Comparison of ENCODE assay signal across 22 cellular contexts in the genomic region with DNA sequence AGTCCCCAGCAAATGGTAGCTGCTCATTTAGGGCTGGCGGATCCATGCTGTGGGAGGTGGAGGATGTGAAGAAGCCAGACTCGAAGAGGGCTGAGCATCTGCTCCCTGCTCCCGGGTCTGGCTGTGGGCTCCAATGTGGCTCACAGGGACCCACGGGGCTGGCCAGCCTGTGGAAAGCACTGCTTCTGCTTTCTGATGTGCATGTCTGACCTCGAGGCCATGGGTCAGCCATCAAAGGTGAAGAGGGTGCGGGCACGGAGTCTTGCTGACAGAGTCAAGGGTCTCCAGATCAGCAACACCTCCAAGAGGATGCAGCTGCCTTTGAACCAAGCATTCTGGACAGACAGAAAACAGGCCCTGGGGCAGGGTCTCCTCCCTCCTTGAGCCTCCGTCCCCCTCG.
DNase-seq lines count a peak whose midpoint lies in the region; ATAC-seq, FAIRE-seq and TF ChIP-seq lines count a peak whose summit lies in the region.
"Had no signal": no experiment of that assay in that cellular context is flagged by ENCODE, and none has a peak within 500 bp of the region (broad histone marks: within the 10 kb centered on the region; RNA-seq: fewer than 3 reads in every experiment).

No MANE protein-coding gene starts in this region.

- no peaks in the 10 kb centered on the region for H3K36me3 ChIP-seq in left ventricle myocardium inferior
- no peaks in the 10 kb centered on the region for H3K36me3 ChIP-seq in bronchial epithelial cell (ENCODE audit: control insufficient read depth, insufficient read depth, low read length)
- no peaks in the 10 kb centered on the region for H3K36me3 ChIP-seq in kidney (ENCODE audit: control insufficient read depth in 1 of 2, insufficient read depth in 2 of 2, low read length in 2 of 2)
- no peaks in the 10 kb centered on the region for H3K36me3 ChIP-seq in subcutaneous abdominal adipose tissue (ENCODE audit: control insufficient read depth in 5 of 5, insufficient read depth in 5 of 5, low read length in 5 of 5)
- H3K36me3 ChIP-seq: BLaER1 treated with 17β-estradiol and CSF1 and Interleukin-3, amounts not matched to agents 10 nM and 100 nM had no signal

- DNase-seq in Right ventricle myocardium inferior (ENCODE audit: missing footprints), result peak; percentile 9
- no peak for DNase-seq in left ventricle myocardium inferior
- DNase-seq in bronchial epithelial cell (ENCODE audit: low read depth), result no peak
- peak; percentile 55 for DNase-seq in kidney
- no peak for DNase-seq in activated CD4-positive, alpha-beta T cell treated with anti-CD3 and anti-CD28 coated beads, Interleukin-2, amount 50 U/mL, for 4 hours
- DNase-seq: AML-193; Caco-2; Calu3; CD4-positive, alpha-beta T cell; CD8-positive, alpha-beta T cell; DMS79 treated with DMSO at 0.1 percent for 48 hours; GF-D8 had no signal

- H3K9ac ChIP-seq in kidney (ENCODE audit: low read length in 2 of 2) (no peak overlapping the region), subcutaneous abdominal adipose tissue (ENCODE audit: low read length in 5 of 5) (no peak overlapping the region)
- H3K9ac ChIP-seq: BLaER1 treated with 17β-estradiol and CSF1 and Interleukin-3, amounts not matched to agents 10 nM and 100 nM had no signal

- peak; percentile 62 for FAIRE-seq in bronchial epithelial cell (lab: Jason Lieb, UNC)
- no peak for FAIRE-seq in kidney (lab: Jason Lieb, UNC)
- FAIRE-seq: A549, D721Med, G401.6, GM12891, GM19239 had no signal

- TF ChIP-seq CTCF in left ventricle myocardium inferior (IDR thresholded peaks at IDR 0.05; ENCODE audit: borderline replicate concordance), result no peak
- no peak for TF ChIP-seq CTCF in bronchial epithelial cell (IDR thresholded peaks at IDR 0.05; ENCODE audit: insufficient read depth, low read length, severe bottlenecking)
- no peak for TF ChIP-seq CTCF in kidney (IDR thresholded peaks at IDR 0.05; ENCODE audit: borderline replicate concordance, extremely low read depth, insufficient read depth)

- H3K9me3 ChIP-seq in left ventricle myocardium inferior (replicated peaks) (no peaks in the 10 kb centered on the region), kidney (ENCODE audit: control insufficient read depth in 1 of 2, low read length in 2 of 2) (no peaks in the 10 kb centered on the region), subcutaneous abdominal adipose tissue (ENCODE audit: control insufficient read depth in 5 of 5, low read length in 5 of 5) (no peaks in the 10 kb centered on the region)
- H3K9me3 ChIP-seq: A549, Caco-2 had no signal

- H3K27ac ChIP-seq in left ventricle myocardium inferior (replicated peaks), result no peak overlapping the region
- H3K27ac ChIP-seq in kidney (ENCODE audit: low read depth in 2 of 2, low read length in 2 of 2), result no peak overlapping the region
- H3K27ac ChIP-seq in subcutaneous abdominal adipose tissue (ENCODE audit: low read depth, low read length), result peak overlapping the region; percentile 43
- H3K27ac ChIP-seq: 22Rv1; A549; BLaER1 treated with 17β-estradiol and CSF1 and Interleukin-3, amounts not matched to agents 10 nM and 100 nM; C4-2B had no signal

- ATAC-seq in Right ventricle myocardium inferior, result no peak
- no peak for ATAC-seq in HG03520 (IDR thresholded peaks at IDR 0.05; ENCODE audit: unreplicated experiment)
- ATAC-seq: A549; CD8-positive, alpha-beta T cell had no signal

- H3K4me3 ChIP-seq in left ventricle myocardium inferior (no peak overlapping the region), bronchial epithelial cell (ENCODE audit: low read depth, low read length) (no peak overlapping the region), kidney (ENCODE audit: low read length in 2 of 2) (no peak overlapping the region), subcutaneous abdominal adipose tissue (ENCODE audit: low read depth in 1 of 5, low read length in 5 of 5) (no peak overlapping the region)
- H3K4me3 ChIP-seq: A549; BLaER1 treated with 17β-estradiol and CSF1 and Interleukin-3, amounts not matched to agents 10 nM and 100 nM had no signal

- H3K27me3 ChIP-seq in left ventricle myocardium inferior (ENCODE audit: low read depth) (peaks cover 40% of the 10 kb centered on the region), bronchial epithelial cell (ENCODE audit: control insufficient read depth, insufficient read depth, low read length) (peaks cover 7% of the 10 kb centered on the region), subcutaneous abdominal adipose tissue (ENCODE audit: control insufficient read depth in 5 of 5, insufficient read depth in 4 of 5, low read length in 5 of 5) (no peaks in the 10 kb centered on the region)
- H3K27me3 ChIP-seq: BLaER1 treated with 17β-estradiol and CSF1 and Interleukin-3, amounts not matched to agents 10 nM and 100 nM had no signal

- intact Hi-C loops in Right ventricle myocardium inferior (cut with DNase I), result no loop called here
- intact Hi-C loops in left ventricle myocardium inferior (cut with micrococcal nuclease), result no loop called here
- intact Hi-C loops in kidney (cut with DNase I), result no loop called here

- H3K4me1 ChIP-seq in left ventricle myocardium inferior, result peaks cover 47% of the 10 kb centered on the region
- peaks cover 6 to 13% of the 10 kb centered on the region in 2 donors for H3K4me1 ChIP-seq in kidney (ENCODE audit: control insufficient read depth in 1 of 2, insufficient read depth in 1 of 2, low read depth in 1 of 2, low read length in 2 of 2)
- H3K4me1 ChIP-seq in subcutaneous abdominal adipose tissue (ENCODE audit: control insufficient read depth in 5 of 5, insufficient read depth in 5 of 5, low read length in 5 of 5), result peaks cover 4 to 54% (median 39%) of the 10 kb centered on the region in 5 donors
- H3K4me1 ChIP-seq: Caco-2 had no signal

Comparison
In these comparisons a context has a peak if more than half of its experiments do, and no peak if none do; other contexts are left out.
1. DNase-seq: peak in Right ventricle myocardium inferior (single experiment) and kidney (single experiment); none in left ventricle myocardium inferior (single experiment), bronchial epithelial cell (single experiment) and activated CD4-positive, alpha-beta T cell treated with anti-CD3 and anti-CD28 coated beads, Interleukin-2, amount 50 U/mL, for 4 hours (0 of 2).